1 cellular context compared by ENCODE assay signal in the genomic region with DNA sequence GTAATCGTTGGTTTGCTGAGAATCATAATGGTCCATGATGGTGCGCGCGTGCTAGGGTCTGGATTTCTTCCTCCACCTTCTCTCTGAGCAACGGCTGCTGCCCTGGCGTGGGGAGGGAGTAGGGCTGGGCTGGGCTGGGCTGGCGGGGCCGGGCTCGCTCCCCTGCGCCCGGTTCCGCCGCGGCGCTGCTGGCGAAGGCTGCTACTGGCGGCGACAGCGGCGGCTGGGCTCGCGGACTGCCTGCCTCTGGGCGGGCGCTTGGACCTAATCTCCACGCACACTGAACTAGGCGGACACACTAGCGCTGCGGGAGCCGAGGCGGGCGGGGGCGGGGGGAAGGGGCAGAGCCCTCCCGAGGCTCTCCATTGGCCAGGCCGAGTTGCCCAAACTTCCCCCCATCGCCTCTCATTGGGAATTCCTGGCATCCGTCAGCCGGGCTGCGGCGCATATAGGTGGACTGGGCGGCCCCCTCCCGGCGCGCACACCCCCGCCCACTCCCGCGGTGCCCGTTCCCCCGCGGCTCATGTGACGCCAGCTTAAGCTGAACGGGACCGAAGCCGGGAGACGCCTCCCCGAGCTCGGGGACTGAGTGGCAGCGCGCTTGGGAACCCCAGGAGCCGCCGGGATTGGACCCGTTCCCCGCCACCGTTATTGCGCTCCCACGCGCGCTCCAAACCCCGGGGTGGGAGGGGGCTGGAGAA.
TF ChIP-seq lines count a peak whose summit lies in the region.

TSS of gene ACTN1 (minus strand) at position 282 of the 701 bp plus-strand sequence. CDS start at position 36, 246 bp downstream.

TF ChIP-seq in GM12878, 131 proteins besides CTCF, POLR2A, EP300 and RAD21 (continued from another document):
- TF ChIP-seq ZBTB11 (CRISPR knock-in tag; IDR thresholded peaks at IDR 0.05): no peak
- TF ChIP-seq NFYA (IDR thresholded peaks at IDR 0.05; ENCODE audit: borderline replicate concordance, low read depth, low read length): no peak
- TF ChIP-seq USF1 (IDR thresholded peaks at IDR 0.05; ENCODE audit: borderline replicate concordance, extremely low read length, insufficient read depth, low read depth, low read length): no peak
- no peak for TF ChIP-seq NR2F1 (conservative IDR thresholded peaks at IDR 0.05)
- no peak for TF ChIP-seq ZBTB4 (CRISPR knock-in tag; IDR thresholded peaks at IDR 0.05)
- TF ChIP-seq POLR2AphosphoS2 (IDR thresholded peaks at IDR 0.05; ENCODE audit: low read depth, low read length): no peak
